ENCODE assay signal across 8 cellular contexts in the genomic region with DNA sequence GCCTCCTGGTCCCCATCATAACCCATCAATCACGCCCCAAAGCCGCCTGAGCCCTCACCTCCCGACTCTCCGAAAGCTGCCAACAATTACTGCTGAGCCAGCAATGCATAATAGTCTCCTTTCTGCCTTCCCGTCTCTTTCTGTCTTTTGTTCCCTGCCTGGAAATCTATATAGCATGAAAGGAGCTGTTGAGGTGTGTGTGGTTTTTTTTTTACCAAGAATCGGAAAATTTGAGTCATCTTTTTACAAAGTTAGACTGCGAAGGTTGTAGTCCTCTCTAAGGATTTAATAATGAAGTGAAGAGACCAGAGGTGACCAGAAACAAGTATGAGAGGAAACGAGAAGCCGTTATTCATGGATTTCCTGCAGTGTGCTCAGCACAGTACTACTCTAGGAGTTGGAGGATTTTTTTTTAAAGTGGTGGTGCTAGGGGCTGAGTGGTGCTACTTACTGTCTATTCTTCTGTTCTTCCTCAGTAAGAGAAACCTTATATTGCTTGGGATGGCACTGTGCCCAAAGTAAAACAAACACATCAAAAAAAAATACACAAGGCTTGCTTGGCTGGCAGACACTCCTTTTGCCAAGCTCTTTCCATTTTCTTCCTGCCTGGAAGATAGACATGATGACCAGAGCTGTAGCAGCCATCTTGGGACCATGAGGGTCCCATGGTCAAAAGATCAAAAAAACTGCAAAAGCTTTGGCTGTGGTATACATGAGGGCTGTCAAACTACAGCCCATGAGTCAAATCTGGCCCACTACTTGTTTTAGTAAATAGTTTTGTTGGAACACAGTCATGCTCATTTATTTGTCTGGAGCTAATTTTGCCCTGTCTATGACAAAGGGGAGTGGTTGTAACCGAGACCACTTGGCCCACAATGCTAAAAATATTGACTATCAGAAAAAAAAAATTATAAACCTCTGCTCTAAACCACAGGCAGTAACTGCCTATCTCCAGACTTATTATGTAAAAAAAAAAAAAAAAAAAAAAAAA. TPM values are rescaled to one million over a fixed set of nuclear protein-coding genes. Genes with fewer than 3 reads are reported as not detected.
A peak's percentile ranks its signal among the peaks of the same experiment; 100 is the strongest.
DNase-seq lines count a peak whose midpoint lies in the region; ATAC-seq and TF ChIP-seq lines count a peak whose summit lies in the region.

No MANE protein-coding gene starts in this region.

- peak overlapping the region; percentile 83 for H3K27ac ChIP-seq in suprapubic skin

- peaks cover 58% of the 10 kb centered on the region for H3K4me1 ChIP-seq in suprapubic skin

- H3K27ac Mint-ChIP-seq in activated CD4-positive, alpha-beta T cell treated with anti-CD3 and anti-CD28 coated beads for 36 hours: peak overlapping the region; percentile 82
- peak overlapping the region; percentile 64; the same call in 1 of the 2 replicates for H3K27ac Mint-ChIP-seq in WTC11

- H3K27me3 ChIP-seq in suprapubic skin: no peaks in the 10 kb centered on the region

- no peaks in the 10 kb centered on the region for H3K9me3 ChIP-seq in suprapubic skin

- no peaks in the 10 kb centered on the region for H3K9me3 Mint-ChIP-seq in activated CD4-positive, alpha-beta T cell treated with anti-CD3 and anti-CD28 coated beads for 36 hours (ENCODE audit: low read depth)
- H3K9me3 Mint-ChIP-seq in WTC11: no peaks in the 10 kb centered on the region

- H3K4me3 ChIP-seq in suprapubic skin: peak overlapping the region; percentile 29

- H3K27me3 Mint-ChIP-seq in activated CD4-positive, alpha-beta T cell treated with anti-CD3 and anti-CD28 coated beads for 36 hours: peaks cover 7% of the 10 kb centered on the region
- no peaks in the 10 kb centered on the region for H3K27me3 Mint-ChIP-seq in WTC11 (ENCODE audit: low read depth)

- TF ChIP-seq CTCF in WTC11 (IDR thresholded peaks at IDR 0.05) (no peak), suprapubic skin (IDR thresholded peaks at IDR 0.05) (peak in 1 of 2 donors; percentile 1)

- no peak for TF ChIP-seq POLR2A in suprapubic skin (IDR thresholded peaks at IDR 0.05)

- TF ChIP-seq EP300 in suprapubic skin (IDR thresholded peaks at IDR 0.05): no peak

- H3K4me1 Mint-ChIP-seq in activated CD4-positive, alpha-beta T cell treated with anti-CD3 and anti-CD28 coated beads for 36 hours: peaks cover 22% of the 10 kb centered on the region
- peaks cover 10% of the 10 kb centered on the region for H3K4me1 Mint-ChIP-seq in WTC11

- ATAC-seq in activated CD4-positive, alpha-beta T cell treated with anti-CD3 and anti-CD28 coated beads for 36 hours: peak; percentile 83
- ATAC-seq in WTC11 (peak; percentile 28), left ventricle myocardium superior (peak; percentile 15), HG03571 (IDR thresholded peaks at IDR 0.05; ENCODE audit: unreplicated experiment) (no peak), HG03025 (IDR thresholded peaks at IDR 0.05; ENCODE audit: low FRiP score, unreplicated experiment) (no peak)

- H3K4me3 Mint-ChIP-seq in activated CD4-positive, alpha-beta T cell treated with anti-CD3 and anti-CD28 coated beads for 36 hours: peak overlapping the region; percentile 44
- no peak overlapping the region for H3K4me3 Mint-ChIP-seq in WTC11

- CTCF ChIA-PET in activated CD4-positive, alpha-beta T cell treated with anti-CD3 and anti-CD28 coated beads for 36 hours (lab: Charles Lee): interaction anchor here (0.6 to 4.0 kb wide), 31 partner anchors 13 to 830 kb away, joined by 3 to 18 read pairs (median 4); a partner anchor contains a TSS
- CTCF ChIA-PET in WTC11 (lab: Charles Lee): interaction anchor here (0.6 to 3.6 kb wide), 34 partner anchors 8 to 539 kb away, joined by 3 to 16 read pairs (median 3); a partner anchor contains a TSS

- H3K36me3 ChIP-seq in suprapubic skin: no peaks in the 10 kb centered on the region

- 20% methylated on average over 10 of the region's 10 CpGs for WGBS in suprapubic skin

- H3K36me3 Mint-ChIP-seq in activated CD4-positive, alpha-beta T cell treated with anti-CD3 and anti-CD28 coated beads for 36 hours (ENCODE audit: low read depth): no peaks in the 10 kb centered on the region
- H3K36me3 Mint-ChIP-seq in WTC11: no peaks in the 10 kb centered on the region

- POLR2A ChIA-PET in activated CD4-positive, alpha-beta T cell treated with anti-CD3 and anti-CD28 coated beads for 36 hours (lab: Charles Lee): interaction anchor here (0.5 to 1.1 kb wide), 3 partner anchors 38 to 864 kb away, joined by 3 to 4 read pairs (median 3); a partner anchor contains a TSS
- POLR2A ChIA-PET in WTC11 (lab: Charles Lee): no interaction called here

- intact Hi-C loops in activated CD4-positive, alpha-beta T cell treated with anti-CD3 and anti-CD28 coated beads for 36 hours (cut with DNase I, micrococcal nuclease): loop anchor here (1.0 to 10.0 kb wide), 8 partner anchors 55 to 812 kb away; a partner anchor contains a TSS
- intact Hi-C loops in left ventricle myocardium superior (cut with micrococcal nuclease): no loop called here

- peak; percentile 56 for DNase-seq in activated CD4-positive, alpha-beta T cell treated with anti-CD3 and anti-CD28 coated beads for 36 hours
- DNase-seq in activated CD4-positive, alpha-beta T cell treated with anti-CD3 and anti-CD28 coated beads, Interleukin-2, amount 50 U/mL, for 1 hour: no peak
- DNase-seq in WTC11 (ENCODE audit: low spot score): no peak
- DNase-seq in left ventricle myocardium superior: no peak
- no peak for DNase-seq in suprapubic skin (ENCODE audit: low spot score in 2 of 2)
- DNase-seq in NCI-H510A treated with DMSO at 0.1 percent for 48 hours (lab: John Stamatoyannopoulos, UW): no peak

TF ChIP-seq in WTC11, 78 proteins besides CTCF, POLR2A, EP300 and RAD21:
- TF ChIP-seq ZNF671 (CRISPR knock-in tag; IDR thresholded peaks at IDR 0.05): no peak
- TF ChIP-seq, protein P1, sequence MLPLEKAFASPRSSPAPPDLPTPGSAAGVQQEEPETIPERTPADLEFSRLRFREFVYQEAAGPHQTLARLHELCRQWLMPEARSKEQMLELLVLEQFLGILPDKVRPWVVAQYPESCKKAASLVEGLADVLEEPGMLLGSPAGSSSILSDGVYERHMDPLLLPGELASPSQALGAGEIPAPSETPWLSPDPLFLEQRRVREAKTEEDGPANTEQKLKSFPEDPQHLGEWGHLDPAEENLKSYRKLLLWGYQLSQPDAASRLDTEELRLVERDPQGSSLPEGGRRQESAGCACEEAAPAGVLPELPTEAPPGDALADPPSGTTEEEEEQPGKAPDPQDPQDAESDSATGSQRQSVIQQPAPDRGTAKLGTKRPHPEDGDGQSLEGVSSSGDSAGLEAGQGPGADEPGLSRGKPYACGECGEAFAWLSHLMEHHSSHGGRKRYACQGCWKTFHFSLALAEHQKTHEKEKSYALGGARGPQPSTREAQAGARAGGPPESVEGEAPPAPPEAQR (CRISPR knock-in tag; IDR thresholded peaks at IDR 0.05): no peak
- TF ChIP-seq HMGA2 (CRISPR knock-in tag; IDR thresholded peaks at IDR 0.05): no peak

RNA-seq across cellular contexts. Expression of a gene that starts 37.3 kb away (rescaled TPM):
- total RNA-seq in activated CD4-positive, alpha-beta T cell treated with anti-CD3 and anti-CD28 coated beads for 36 hours: 1 to 10 TPM; 6.4 to 9.8 TPM
- total RNA-seq in WTC11 (2021) (23.4 to 28.3 TPM (median 27.3 TPM) in 3 replicates), left ventricle myocardium superior (16.4 TPM), suprapubic skin (10 to 100 TPM; 11.6 to 18.6 (median 16.5) TPM)

RNA-seq across cellular contexts. Expression of a gene that starts 55.5 kb away (rescaled TPM):
- total RNA-seq in activated CD4-positive, alpha-beta T cell treated with anti-CD3 and anti-CD28 coated beads for 36 hours: 10 to 100 TPM; 41.9 to 45.4 TPM
- total RNA-seq in WTC11 (2021) (54.5 to 67.3 TPM (median 62.0 TPM) in 3 replicates), left ventricle myocardium superior (33.6 TPM), suprapubic skin (10 to 100 TPM; 49.8 to 78.3 (median 59.9) TPM)

Comparison
In these comparisons a context has a peak if more than half of its experiments do, and no peak if none do; other contexts are left out.
1. ATAC-seq: peak in activated CD4-positive, alpha-beta T cell treated with anti-CD3 and anti-CD28 coated beads for 36 hours (single experiment), WTC11 (single experiment) and left ventricle myocardium superior (single experiment); none in HG03571 (single experiment) and HG03025 (single experiment).